26 cellular contexts compared by ENCODE assay signal in the genomic region with DNA sequence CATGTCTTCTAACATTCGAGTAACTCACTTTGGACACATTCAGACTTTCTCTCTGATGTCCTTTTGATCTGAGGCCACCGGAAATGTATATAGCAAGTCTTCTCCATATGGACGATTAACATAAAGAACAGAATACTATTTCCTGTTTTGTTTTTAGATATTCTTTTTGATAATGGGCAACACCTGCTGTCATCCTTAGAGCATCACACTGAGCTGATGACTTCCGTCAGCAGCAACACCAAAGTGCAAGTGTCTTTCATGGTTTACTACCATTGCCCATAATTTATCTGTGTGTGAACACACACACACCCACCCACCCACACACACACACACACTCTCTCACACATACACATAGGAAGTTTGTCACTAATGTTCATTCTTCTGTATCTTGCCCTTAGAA.
"Had no signal": no experiment of that assay in that cellular context is flagged by ENCODE, and none has a peak within 500 bp of the region (broad histone marks: within the 10 kb centered on the region; RNA-seq: fewer than 3 reads in every experiment).

No MANE protein-coding gene starts in this region.

- H3K4me2 ChIP-seq: PC-9 had no signal

- H3K27ac ChIP-seq: PC-9 had no signal

- H2AFZ ChIP-seq: PC-9 had no signal

- H3K27me3 Mint-ChIP-seq: activated B cell treated with CpG ODN at 0.5 μM for 24 hours; activated CD4-positive, alpha-beta T cell treated with anti-CD3 and anti-CD28 coated beads, Interleukin-2, amount 10 ng/mL, durations not matched to agents 24 days and 14 days; activated naive CD8-positive, alpha-beta T cell; brain had no signal

- DNase-seq: activated B cell treated with CpG ODN at 0.5 μM for 24 hours; activated CD4-positive, alpha-beta T cell treated with anti-CD3 and anti-CD28 coated beads for 1 hour; activated CD4-positive, alpha-beta T cell treated with anti-CD3 and anti-CD28 coated beads, Interleukin-2, amount 10 ng/mL, durations not matched to agents 24 days and 14 days; activated CD4-positive, alpha-beta T cell treated with anti-CD3 and anti-CD28 coated beads, Interleukin-2, amount 50 U/mL, for 48 hours; activated CD8-positive, alpha-beta memory T cell treated with anti-CD3 and anti-CD28 coated beads, Interleukin-2, amount 50 U/mL, for 4 hours; activated effector memory CD4-positive, alpha-beta T cell treated with Interleukin-2 at 50 U/mL for 16 hours; activated naive CD4-positive, alpha-beta T cell treated with Interleukin-2 at 50 U/mL for 16 hours; activated T-cell treated with anti-CD3 and anti-CD28 coated beads, Interleukin-2, amount 50 U/mL, for 1 hour; amygdala; KG1; MG63; MV-4-11; NCI-H1092 treated with DMSO at 0.1 percent for 48 hours; NCI-H1436; NCI-H1694 treated with DMSO at 0.1 percent for 48 hours; NCI-H2029 treated with DMSO at 0.1 percent for 48 hours; NCI-H345; NCI-H510A; NCI-H526 treated with DMSO at 0.1 percent for 48 hours; PC-9; SHP77 treated with DMSO at 0.1 percent for 48 hours; T-helper 9 cell had no signal

- H3K4me3 ChIP-seq: MG63, PC-9 had no signal

- H3K9me3 ChIP-seq: MG63 had no signal

- H3K4me3 Mint-ChIP-seq: activated B cell treated with CpG ODN at 0.5 μM for 24 hours; activated CD4-positive, alpha-beta T cell treated with anti-CD3 and anti-CD28 coated beads, Interleukin-2, amount 10 ng/mL, durations not matched to agents 24 days and 14 days; activated naive CD8-positive, alpha-beta T cell; activated T-helper 1 cell treated with anti-CD3 and anti-CD28 coated beads, Interleukin-12 subunit alpha, Interleukin-12 subunit beta, Interleukin-2, Interleukin-4 antibody, amounts not matched to agents 30 ng/mL and 10 ng/mL and 1 ng/mL, durations not matched to agents 14 hours and 24 hours and 36 hours; brain; T-helper 1 cell treated with Interleukin-12 subunit alpha and Interleukin-12 subunit beta and Interleukin-4 antibody, amounts not matched to agents 30 μg/mL and 1 μg/mL, for 36 hours had no signal

- H3K27ac Mint-ChIP-seq: activated B cell treated with CpG ODN at 0.5 μM for 24 hours; activated CD4-positive, alpha-beta T cell treated with anti-CD3 and anti-CD28 coated beads, Interleukin-2, amount 10 ng/mL, durations not matched to agents 24 days and 14 days; activated naive CD8-positive, alpha-beta T cell; activated T-helper 1 cell treated with anti-CD3 and anti-CD28 coated beads, Interleukin-12 subunit alpha, Interleukin-12 subunit beta, Interleukin-2, Interleukin-4 antibody, amounts not matched to agents 30 ng/mL and 10 ng/mL and 1 ng/mL, durations not matched to agents 14 hours and 24 hours and 36 hours; brain; T-helper 1 cell treated with Interleukin-12 subunit alpha and Interleukin-12 subunit beta and Interleukin-4 antibody, amounts not matched to agents 30 μg/mL and 1 μg/mL, for 36 hours had no signal

- H3K4me1 Mint-ChIP-seq: activated B cell treated with CpG ODN at 0.5 μM for 24 hours; activated CD4-positive, alpha-beta T cell treated with anti-CD3 and anti-CD28 coated beads, Interleukin-2, amount 10 ng/mL, durations not matched to agents 24 days and 14 days; brain had no signal

- H3K27me3 ChIP-seq: MG63 had no signal

- H3K9me3 Mint-ChIP-seq: activated T-helper 1 cell treated with anti-CD3 and anti-CD28 coated beads, Interleukin-12 subunit alpha, Interleukin-12 subunit beta, Interleukin-2, Interleukin-4 antibody, amounts not matched to agents 30 ng/mL and 10 ng/mL and 1 ng/mL, durations not matched to agents 14 hours and 24 hours and 36 hours had no signal
